In genomic region chr1:114794038-114794437, GRCh38 we compare ENCODE assay signal across 7 cellular contexts.
"Had no signal": no experiment of that assay in that cellular context is flagged by ENCODE, and none has a peak within 500 bp of the region (broad histone marks: within the 10 kb centered on the region; RNA-seq: fewer than 3 reads in every experiment).

No MANE protein-coding gene starts in this region.

- DNase-seq: IMR-90, KBM-7, KG1 had no signal

- ATAC-seq: K562 had no signal

- H3K4me2 ChIP-seq: KMS-11 had no signal

- FAIRE-seq: HTR-8/SVneo, K562 had no signal

- H3K27ac ChIP-seq: HL-60, KMS-11 had no signal

- H3K4me3 ChIP-seq: K562 had no signal

- H3K9ac ChIP-seq: KMS-11 had no signal
